ENCODE assay signal across 8 cellular contexts in genomic region chr12:108616941-108617858, GRCh38. TPM values are rescaled to one million over a fixed set of nuclear protein-coding genes. Genes with fewer than 3 reads are reported as not detected.
DNase-seq lines count a peak whose midpoint lies in the region; ATAC-seq and TF ChIP-seq lines count a peak whose summit lies in the region.

No MANE protein-coding gene starts in this region.

- peaks cover 11% of the 10 kb centered on the region for H3K36me3 Mint-ChIP-seq in stimulated activated naive CD8-positive, alpha-beta T cell treated with anti-CD3 and anti-CD28 coated beads, Interleukin-15, Interleukin-2, amounts not matched to agents 100 ng/mL and 50 ng/mL, for 24 hours (ENCODE audit: low read depth)
- no peaks in the 10 kb centered on the region for H3K36me3 Mint-ChIP-seq in nephron progenitor cell (ENCODE audit: low read depth)

- H3K9me3 ChIP-seq in DOHH2 (ENCODE audit: control insufficient read depth, insufficient read depth, low read length) (peaks cover 10% of the 10 kb centered on the region; the same call in 1 of the 2 replicates), KOPT-K1 (ENCODE audit: insufficient read depth, low read length, poor library complexity, severe bottlenecking) (peaks cover 8% of the 10 kb centered on the region), left lung (peaks cover 0 to 7% of the 10 kb centered on the region in 2 donors)

- H3K9me3 Mint-ChIP-seq in stimulated activated naive CD8-positive, alpha-beta T cell treated with anti-CD3 and anti-CD28 coated beads, Interleukin-15, Interleukin-2, amounts not matched to agents 100 ng/mL and 50 ng/mL, for 24 hours: peaks cover 5% of the 10 kb centered on the region
- H3K9me3 Mint-ChIP-seq in nephron progenitor cell: peaks cover 7% of the 10 kb centered on the region

- peaks cover 15% of the 10 kb centered on the region for H3K27me3 ChIP-seq in DOHH2 (ENCODE audit: control insufficient read depth, low read length)
- H3K27me3 ChIP-seq in left lung: no peaks in the 10 kb centered on the region

- ATAC-seq in GM21528 (IDR thresholded peaks at IDR 0.05; ENCODE audit: low FRiP score, unreplicated experiment): peak; percentile 74
- ATAC-seq in left lung: peak; percentile 7

- no peak overlapping the region for H3K27ac ChIP-seq in DOHH2 (ENCODE audit: low read depth, low read length)
- peak overlapping the region; percentile 96 for H3K27ac ChIP-seq in KOPT-K1 (ENCODE audit: low read depth, low read length, poor library complexity, severe bottlenecking)
- H3K27ac ChIP-seq in left lung: peak overlapping the region; percentile 33 to 81

- intact Hi-C loops in left lung (cut with DNase I): loop anchor here in 1 of 2 donors (5.0 kb wide), 1 partner anchor 50 kb away; no protein-coding TSS in a partner anchor

- no peak for TF ChIP-seq CTCF in DOHH2 (IDR thresholded peaks at IDR 0.05; ENCODE audit: low read depth, low read length, poor library complexity, severe bottlenecking)
- TF ChIP-seq CTCF in left lung (IDR thresholded peaks at IDR 0.05): no peak
- no peak for TF ChIP-seq CTCF in nephron progenitor cell (IDR thresholded peaks at IDR 0.05)

- no peaks in the 10 kb centered on the region for H4K20me1 ChIP-seq in DOHH2 (ENCODE audit: control insufficient read depth, insufficient read depth, low read depth, low read length)

- no peaks in the 10 kb centered on the region for H3K27me3 Mint-ChIP-seq in stimulated activated naive CD8-positive, alpha-beta T cell treated with anti-CD3 and anti-CD28 coated beads, Interleukin-15, Interleukin-2, amounts not matched to agents 100 ng/mL and 50 ng/mL, for 24 hours
- peaks cover 29% of the 10 kb centered on the region for H3K27me3 Mint-ChIP-seq in nephron progenitor cell (ENCODE audit: low read depth, poor library complexity)

- peaks cover 70% of the 10 kb centered on the region for H3K4me1 Mint-ChIP-seq in stimulated activated naive CD8-positive, alpha-beta T cell treated with anti-CD3 and anti-CD28 coated beads, Interleukin-15, Interleukin-2, amounts not matched to agents 100 ng/mL and 50 ng/mL, for 24 hours (ENCODE audit: low read depth)
- H3K4me1 Mint-ChIP-seq in nephron progenitor cell: peaks cover 21% of the 10 kb centered on the region

- H3K79me2 ChIP-seq in DOHH2 (ENCODE audit: control insufficient read depth, low read length): no peaks in the 10 kb centered on the region

- peak overlapping the region; percentile 67 for H3K4me3 Mint-ChIP-seq in stimulated activated naive CD8-positive, alpha-beta T cell treated with anti-CD3 and anti-CD28 coated beads, Interleukin-15, Interleukin-2, amounts not matched to agents 100 ng/mL and 50 ng/mL, for 24 hours
- no peak overlapping the region for H3K4me3 Mint-ChIP-seq in nephron progenitor cell

- peak overlapping the region; percentile 97 for H3K27ac Mint-ChIP-seq in stimulated activated naive CD8-positive, alpha-beta T cell treated with anti-CD3 and anti-CD28 coated beads, Interleukin-15, Interleukin-2, amounts not matched to agents 100 ng/mL and 50 ng/mL, for 24 hours
- no peak overlapping the region for H3K27ac Mint-ChIP-seq in nephron progenitor cell

- DNase-seq in activated T-cell treated with anti-CD3 and anti-CD28 coated beads for 24 hours (ENCODE audit: low read depth): peak; percentile 75
- DNase-seq in left lung: peak; percentile 64 to 71
- DNase-seq in NCI-H446 treated with DMSO at 0.1 percent for 48 hours (lab: John Stamatoyannopoulos, UW): no peak
- no peak for DNase-seq in nephron progenitor cell

- H3F3A ChIP-seq in DOHH2 (ENCODE audit: control insufficient read depth, insufficient read depth): no peaks in the 10 kb centered on the region

- H3K4me1 ChIP-seq in DOHH2 (ENCODE audit: control insufficient read depth, low read length) (peaks cover 31% of the 10 kb centered on the region), left lung (peaks cover 18 to 79% of the 10 kb centered on the region in 2 donors)

- H3K9me2 ChIP-seq in DOHH2 (replicated peaks; ENCODE audit: control insufficient read depth, low read length): no peaks in the 10 kb centered on the region

- H3K4me2 ChIP-seq in DOHH2 (ENCODE audit: low read length): peak overlapping the region; percentile 25; the same call in 1 of the 2 replicates

- H3K4me3 ChIP-seq in DOHH2 (ENCODE audit: low read length) (no peak overlapping the region), left lung (no peak overlapping the region)

- no peaks in the 10 kb centered on the region for H3K36me3 ChIP-seq in DOHH2 (ENCODE audit: control insufficient read depth, low read length)
- peaks cover 28% of the 10 kb centered on the region for H3K36me3 ChIP-seq in KOPT-K1 (ENCODE audit: insufficient read depth, low read length)
- peaks cover 0 to 11% of the 10 kb centered on the region in 2 donors for H3K36me3 ChIP-seq in left lung

RNA-seq across cellular contexts. Expression of gene SELPLG, which starts 16.5 kb away (rescaled TPM):
- 10 to 100 TPM; 28.3 to 61.0 TPM for total RNA-seq in left lung

RNA-seq across cellular contexts. Expression of gene TMEM119, which starts 19.3 kb away (rescaled TPM):
- total RNA-seq in left lung: 10 to 100 TPM; 50.5 to 90.9 TPM

RNA-seq across cellular contexts. Expression of gene ISCU, which starts 54.8 kb away (rescaled TPM):
- 100 to 1,000 TPM in 1 of 2 donors, 10 to 100 TPM in 1; 97.9 to 147 TPM for total RNA-seq in left lung

RNA-seq across cellular contexts. Expression of gene SART3, which starts 56.2 kb away (rescaled TPM):
- 10 to 100 TPM; 35.1 to 41.7 TPM for total RNA-seq in left lung

Comparison
In these comparisons a context has a peak if more than half of its experiments do, and no peak if none do; other contexts are left out.
1. DNase-seq: peak in activated T-cell treated with anti-CD3 and anti-CD28 coated beads for 24 hours (single experiment) and left lung (2 of 2); none in NCI-H446 treated with DMSO at 0.1 percent for 48 hours (single experiment) and nephron progenitor cell (single experiment).